ENCODE assay signal across 21 cellular contexts in genomic region chr2:236675051-236675450, GRCh38.
A peak's percentile ranks its signal among the peaks of the same experiment; 100 is the strongest.
DNase-seq lines count a peak whose midpoint lies in the region; ATAC-seq, FAIRE-seq and TF ChIP-seq lines count a peak whose summit lies in the region.
"Had no signal": no experiment of that assay in that cellular context is flagged by ENCODE, and none has a peak within 500 bp of the region (broad histone marks: within the 10 kb centered on the region; RNA-seq: fewer than 3 reads in every experiment).

No MANE protein-coding gene starts in this region.

- DNase-seq in SK-N-SH, result no peak
- peak; percentile 86 for DNase-seq in astrocyte (ENCODE audit: low read depth)
- DNase-seq in glomerular visceral epithelial cell (ENCODE audit: extremely low spot score), result peak; percentile 23
- no peak for DNase-seq in cerebellum (ENCODE audit: low spot score)
- no peak for DNase-seq in CD14-positive monocyte (ENCODE audit: low spot score)
- no peak for DNase-seq in HTR-8/SVneo (ENCODE audit: insufficient read length, low spot score)
- DNase-seq: activated CD4-positive, alpha-beta T cell treated with anti-CD3 and anti-CD28 coated beads, Interleukin-2, amount 50 U/mL, for 4 hours; activated naive CD4-positive, alpha-beta T cell treated with Interleukin-2 at 50 U/mL for 16 hours; BE2C; Calu3; dermis blood vessel endothelial cell; left colon; NCI-H1417 treated with DMSO at 0.1 percent for 48 hours; NCI-H2171; NCI-H69; SJCRH30; WERI-Rb-1 had no signal

- peaks cover 13% of the 10 kb centered on the region; the same call in 1 of the 2 replicates for H3K27me3 ChIP-seq in SK-N-SH (ENCODE audit: insufficient read depth)
- H3K27me3 ChIP-seq in astrocyte (ENCODE audit: insufficient read depth, low read length), result no peaks in the 10 kb centered on the region
- no peaks in the 10 kb centered on the region for H3K27me3 ChIP-seq in subcutaneous abdominal adipose tissue (ENCODE audit: control insufficient read depth in 5 of 5, insufficient read depth in 4 of 5, low read length in 5 of 5)
- H3K27me3 ChIP-seq: SJCRH30 had no signal

- CTCF ChIA-PET in SK-N-SH (lab: Yijun Ruan, JAX), result no interaction called here

- H3K9me3 Mint-ChIP-seq in astrocyte (ENCODE audit: unreplicated experiment), result peaks cover 27% of the 10 kb centered on the region
- H3K9me3 Mint-ChIP-seq in CD14-positive monocyte, result peaks cover 0 to 7% (median 0%) of the 10 kb centered on the region in 7 donors
- H3K9me3 Mint-ChIP-seq: stimulated activated effector memory CD8-positive, alpha-beta T cell treated with anti-CD3 and anti-CD28 coated beads, Interleukin-12 subunit alpha, Interleukin-12 subunit beta, amount 100 ng/mL, for 72 hours had no signal

- H3K9ac ChIP-seq in SK-N-SH, result no peak overlapping the region
- H3K9ac ChIP-seq in astrocyte (ENCODE audit: low read length), result peak overlapping the region; percentile 30
- H3K9ac ChIP-seq in subcutaneous abdominal adipose tissue (ENCODE audit: low read length in 5 of 5), result no peak overlapping the region

- no peak for TF ChIP-seq CTCF in SK-N-SH (IDR thresholded peaks at IDR 0.05)
- no peak for TF ChIP-seq CTCF in astrocyte (IDR thresholded peaks at IDR 0.05; ENCODE audit: insufficient read depth, low read depth, low read length)
- no peak for TF ChIP-seq CTCF in CD14-positive monocyte (IDR thresholded peaks at IDR 0.05)

- H3K27ac ChIP-seq in SK-N-SH (ENCODE audit: low read depth in 2 of 2, low read length in 1 of 2) (no peak overlapping the region), astrocyte (ENCODE audit: low read depth, low read length) (peak overlapping the region; percentile 52), subcutaneous abdominal adipose tissue (ENCODE audit: low read depth, low read length) (peak overlapping the region; percentile 24)
- H3K27ac ChIP-seq: 22Rv1, SJCRH30, WERI-Rb-1 had no signal

- POLR2A ChIA-PET in SK-N-SH (lab: Yijun Ruan, JAX), result no interaction called here

- H3K4me1 ChIP-seq in SK-N-SH (ENCODE audit: control insufficient read depth in 1 of 2, insufficient read depth in 2 of 2, low read depth in 1 of 2, low read length in 1 of 2) (no peaks in the 10 kb centered on the region), astrocyte (ENCODE audit: insufficient read depth, low read length) (peaks cover 17% of the 10 kb centered on the region), subcutaneous abdominal adipose tissue (ENCODE audit: control insufficient read depth in 5 of 5, insufficient read depth in 5 of 5, low read length in 5 of 5) (peaks cover 0 to 29% (median 14%) of the 10 kb centered on the region in 5 donors)
- H3K4me1 ChIP-seq: BE2C had no signal

- FAIRE-seq in astrocyte (lab: Jason Lieb, UNC) (no peak), HTR-8/SVneo (lab: Jason Lieb, UNC) (no peak)

- H3K36me3 Mint-ChIP-seq in astrocyte (ENCODE audit: low read depth, unreplicated experiment) (peaks cover 10% of the 10 kb centered on the region), CD14-positive monocyte (no peaks in the 10 kb centered on the region)

- H3K9me3 ChIP-seq in SK-N-SH, result no peaks in the 10 kb centered on the region
- no peaks in the 10 kb centered on the region for H3K9me3 ChIP-seq in astrocyte (ENCODE audit: insufficient read depth, low read depth, low read length)
- H3K9me3 ChIP-seq in subcutaneous abdominal adipose tissue (ENCODE audit: control insufficient read depth in 5 of 5, low read length in 5 of 5), result no peaks in the 10 kb centered on the region
- H3K9me3 ChIP-seq: BE2C, SJCRH30 had no signal

- intact Hi-C loops in CD14-positive monocyte (cut with micrococcal nuclease), result no loop called here

- H4K20me1 ChIP-seq in SK-N-SH (ENCODE audit: insufficient read depth) (no peaks in the 10 kb centered on the region), astrocyte (ENCODE audit: insufficient read depth, low read length) (no peaks in the 10 kb centered on the region)

- no peak for ATAC-seq in SK-N-SH treated with all-trans-retinoic acid at 6 μM for 48 hours
- ATAC-seq: left colon; stimulated activated effector memory CD8-positive, alpha-beta T cell treated with anti-CD3 and anti-CD28 coated beads, Interleukin-12 subunit alpha, Interleukin-12 subunit beta, amount 100 ng/mL, for 72 hours had no signal

- H3K4me2 ChIP-seq in SK-N-SH (no peak overlapping the region), astrocyte (ENCODE audit: low read length) (peak overlapping the region; percentile 42)

- H2AFZ ChIP-seq in SK-N-SH (ENCODE audit: low read depth) (no peak overlapping the region), astrocyte (ENCODE audit: low read depth, low read length) (no peak overlapping the region)

- no peak for TF ChIP-seq RAD21 in SK-N-SH (IDR thresholded peaks at IDR 0.05; ENCODE audit: low read length)

- TF ChIP-seq EP300 in SK-N-SH (IDR thresholded peaks at IDR 0.05; ENCODE audit: borderline replicate concordance in 1 of 2, low read depth in 1 of 2, low read length in 1 of 2), result no peak

- no peaks in the 10 kb centered on the region for H3F3A ChIP-seq in SK-N-SH (replicated peaks; ENCODE audit: insufficient read depth)

- no peaks in the 10 kb centered on the region for H3K79me2 ChIP-seq in SK-N-SH (ENCODE audit: insufficient read depth)
- no peaks in the 10 kb centered on the region for H3K79me2 ChIP-seq in astrocyte (ENCODE audit: insufficient read depth, low read length)

- H3K36me3 ChIP-seq in SK-N-SH (replicated peaks in 1 of 2; ENCODE audit: control insufficient read depth in 1 of 2, insufficient read depth in 2 of 2, low read length in 1 of 2), result no peaks in the 10 kb centered on the region
- H3K36me3 ChIP-seq in astrocyte (ENCODE audit: insufficient read depth, low read length), result no peaks in the 10 kb centered on the region
- no peaks in the 10 kb centered on the region for H3K36me3 ChIP-seq in subcutaneous abdominal adipose tissue (ENCODE audit: control insufficient read depth in 5 of 5, insufficient read depth in 5 of 5, low read length in 5 of 5)
- H3K36me3 ChIP-seq: BE2C, SJCRH30, WERI-Rb-1 had no signal

- H3K27ac Mint-ChIP-seq in astrocyte (ENCODE audit: unreplicated experiment) (no peak overlapping the region), CD14-positive monocyte (no peak overlapping the region)
- H3K27ac Mint-ChIP-seq: stimulated activated effector memory CD8-positive, alpha-beta T cell treated with anti-CD3 and anti-CD28 coated beads, Interleukin-12 subunit alpha, Interleukin-12 subunit beta, amount 100 ng/mL, for 72 hours had no signal

- H3K4me3 Mint-ChIP-seq in astrocyte (ENCODE audit: unreplicated experiment) (no peak overlapping the region), CD14-positive monocyte (no peak overlapping the region)
- H3K4me3 Mint-ChIP-seq: stimulated activated effector memory CD8-positive, alpha-beta T cell treated with anti-CD3 and anti-CD28 coated beads, Interleukin-12 subunit alpha, Interleukin-12 subunit beta, amount 100 ng/mL, for 72 hours had no signal

- H3K9me2 ChIP-seq in SK-N-SH, result no peaks in the 10 kb centered on the region

- H3K27me3 Mint-ChIP-seq in astrocyte (ENCODE audit: low read depth, unreplicated experiment), result peaks cover 9% of the 10 kb centered on the region
- H3K27me3 Mint-ChIP-seq in CD14-positive monocyte (ENCODE audit: low read depth in 3 of 3), result peaks cover 26 to 42% (median 31%) of the 10 kb centered on the region in 3 donors

- 6% methylated on average over 4 of the region's 4 CpGs for WGBS in SK-N-SH (ENCODE audit: low lambda C conversion rate)

- H3K4me3 ChIP-seq in SK-N-SH (ENCODE audit: low read depth in 2 of 2, low read length in 1 of 2) (no peak overlapping the region), astrocyte (ENCODE audit: insufficient read depth, low read depth, low read length) (no peak overlapping the region), subcutaneous abdominal adipose tissue (ENCODE audit: low read depth in 1 of 5, low read length in 5 of 5) (no peak overlapping the region)
- H3K4me3 ChIP-seq: SJCRH30 had no signal

- H3K4me1 Mint-ChIP-seq in astrocyte (ENCODE audit: low read depth, unreplicated experiment) (peaks cover 21% of the 10 kb centered on the region), CD14-positive monocyte (no peaks in the 10 kb centered on the region)

TF ChIP-seq in SK-N-SH treated with all-trans-retinoic acid at 6 μM for 48 hours, 23 proteins besides CTCF, POLR2A, EP300 and RAD21:
- no peak for TF ChIP-seq GLIS3 (CRISPR knock-in tag; IDR thresholded peaks at IDR 0.05)
- TF ChIP-seq ISL1 (CRISPR knock-in tag; IDR thresholded peaks at IDR 0.05), result 0 out of 2 replicates have a peak, but pooled peaks have one; percentile 9

TF ChIP-seq in SK-N-SH, 30 proteins besides CTCF, POLR2A, EP300 and RAD21:
- TF ChIP-seq SIN3A (IDR thresholded peaks at IDR 0.05; ENCODE audit: borderline replicate concordance, low read depth, low read length) (no peak), GABPA (IDR thresholded peaks at IDR 0.05; ENCODE audit: low read depth) (no peak), FOXJ3 (CRISPR knock-in tag; IDR thresholded peaks at IDR 0.05) (no peak), ELF1 (IDR thresholded peaks at IDR 0.05) (no peak), FOXM1 (IDR thresholded peaks at IDR 0.05; ENCODE audit: low read depth) (no peak), EZH2phosphoT487 (IDR thresholded peaks at IDR 0.05; ENCODE audit: borderline replicate concordance, low read depth) (no peak)
TF ChIP-seq in SK-N-SH: peak in this region for 0.

Comparison
In these comparisons a context has a peak if more than half of its experiments do, and no peak if none do; other contexts are left out.
1. DNase-seq: peak in astrocyte (single experiment) and glomerular visceral epithelial cell (single experiment); none in SK-N-SH (single experiment), cerebellum (single experiment), CD14-positive monocyte (single experiment) and HTR-8/SVneo (single experiment).
2. H3K27ac ChIP-seq: peak in astrocyte (single experiment) and subcutaneous abdominal adipose tissue (single experiment); none in SK-N-SH (0 of 2).